In genomic region chr1:182724215-182724614, GRCh38 we compare ENCODE assay signal across 25 cellular contexts. TPM values are rescaled to one million over a fixed set of nuclear protein-coding genes. Genes with fewer than 3 reads are reported as not detected.
"Had no signal": no experiment of that assay in that cellular context is flagged by ENCODE, and none has a peak within 500 bp of the region (broad histone marks: within the 10 kb centered on the region; RNA-seq: fewer than 3 reads in every experiment).

No MANE protein-coding gene starts in this region.

- H3K4me2 ChIP-seq: KMS-11, SK-N-SH had no signal

- ATAC-seq: Panc1, PC-3 had no signal

- DNase-seq: Kasumi-1; MM.1S; NCI-H1092 treated with DMSO at 0.1 percent for 48 hours; NCI-H1436; NCI-H187; NCI-H2029; NCI-H2081 treated with DMSO at 0.1 percent for 48 hours; NCI-H2171 treated with DMSO at 0.1 percent for 48 hours; NCI-H345; NCI-H446 treated with DMSO at 0.1 percent for 48 hours; NCI-H510A treated with DMSO at 0.1 percent for 48 hours; NCI-H526; NCI-H748 treated with DMSO at 0.1 percent for 48 hours; NK-92 treated with Interleukin-12 subunit alpha and Interleukin-12 subunit beta, amount 100 ng/mL, for 24 hours; PC-3; SHP77; SK-N-SH; SW 1271 had no signal

- H3K9me3 ChIP-seq: SK-N-SH had no signal

- H3K27ac ChIP-seq: HL-60, KMS-11, RWPE1 had no signal

- FAIRE-seq: HTR-8/SVneo had no signal

RNA-seq across cellular contexts. Expression of gene RGS8, which starts 39.8 kb away (rescaled TPM):
- total RNA-seq: M059J, PC-3, SK-MEL-5 had no signal
- polyA plus RNA-seq: SK-N-SH had no signal
